ENCODE assay signal across 8 cellular contexts in the genomic region with DNA sequence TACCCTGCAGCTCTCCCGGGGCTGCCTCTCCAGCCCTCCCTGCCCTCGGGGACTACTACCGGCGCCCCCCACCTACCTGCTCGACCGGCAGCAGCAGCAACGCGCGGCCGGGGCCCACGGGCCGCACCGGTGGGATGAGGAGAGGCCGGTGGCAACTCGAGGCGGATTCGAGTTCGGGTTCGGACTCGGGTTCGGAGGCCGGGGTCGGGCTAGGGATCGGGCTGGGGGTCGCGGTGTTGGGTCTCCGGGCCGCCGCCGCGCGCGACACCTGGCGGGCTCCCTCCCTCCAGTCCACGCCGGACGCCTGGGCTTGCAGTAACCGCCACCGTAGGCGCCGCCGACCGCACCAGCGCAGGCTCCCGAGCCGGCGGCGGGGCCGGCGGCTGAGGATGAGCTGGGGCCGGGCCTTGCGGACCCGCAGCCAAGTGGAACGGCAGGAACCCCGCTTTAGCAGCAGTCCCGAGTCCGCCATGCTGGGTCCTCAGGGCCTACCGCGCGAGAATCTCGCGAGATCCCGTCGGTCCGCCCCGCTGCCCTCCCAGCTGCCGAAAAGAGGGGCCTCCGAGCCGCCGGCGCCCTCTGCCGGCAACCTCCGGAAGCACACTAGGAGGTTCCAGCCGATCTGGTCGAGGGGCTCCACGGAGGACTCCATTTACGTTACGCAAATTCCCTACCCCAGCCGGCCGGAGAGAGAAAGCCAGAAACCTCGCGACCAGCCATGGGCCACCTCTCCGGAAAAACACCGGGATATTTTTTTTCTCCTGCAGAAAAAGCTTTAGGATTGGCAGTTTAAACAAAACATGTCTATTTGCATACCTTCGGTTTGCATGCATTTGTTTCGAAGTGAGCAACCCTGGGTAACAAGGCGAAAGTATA. TPM values are rescaled to one million over a fixed set of nuclear protein-coding genes. Genes with fewer than 3 reads are reported as not detected.
A peak's percentile ranks its signal among the peaks of the same experiment; 100 is the strongest.
DNase-seq lines count a peak whose midpoint lies in the region; ATAC-seq, FAIRE-seq and TF ChIP-seq lines count a peak whose summit lies in the region.

A gene (minus strand): TSS at position 483 of the 876 bp plus-strand sequence. CDS start 11 bp downstream, at position 472.

- H3K9me3 ChIP-seq in kidney (ENCODE audit: control insufficient read depth in 1 of 2, low read length in 2 of 2) = no peaks in the 10 kb centered on the region

- TF ChIP-seq CTCF in kidney (IDR thresholded peaks at IDR 0.05; ENCODE audit: borderline replicate concordance, extremely low read depth, insufficient read depth) = peak; percentile 90

- FAIRE-seq in kidney (lab: Jason Lieb, UNC) = no peak

- peak; percentile 99 for DNase-seq in AG20443 (ENCODE audit: low spot score)
- DNase-seq in NCI-H446 (lab: John Stamatoyannopoulos, UW) = peak; percentile 92 to 98
- DNase-seq in cerebellum (ENCODE audit: low spot score) = peak; percentile 94
- peak; percentile 98 for DNase-seq in kidney
- DNase-seq in stimulated activated CD4-positive, alpha-beta T cell treated with anti-CD3 and anti-CD28 coated beads, Interleukin-15, amount 100 ng/mL, for 24 hours = peak; percentile 96

- H3K9ac ChIP-seq in kidney (ENCODE audit: low read length in 2 of 2) = peak within 1 kb of the TSS; percentile 83 to 87

- H3K27ac ChIP-seq in kidney (ENCODE audit: low read depth in 2 of 2, low read length in 2 of 2) = no peak within 1 kb of the TSS

- ATAC-seq in GM19023 (IDR thresholded peaks at IDR 0.05; ENCODE audit: unreplicated experiment) = peak; percentile 86
- peak; percentile 92 for ATAC-seq in HG03280 (IDR thresholded peaks at IDR 0.05; ENCODE audit: unreplicated experiment)
- peak; percentile 98 for ATAC-seq in activated CD4-positive, CD25-positive, alpha-beta regulatory T cell treated with anti-CD3 and anti-CD28 coated beads, Interleukin-2, amount 50 U/mL, for 24 hours

- H3K4me1 ChIP-seq in kidney (ENCODE audit: control insufficient read depth in 1 of 2, insufficient read depth in 1 of 2, low read depth in 1 of 2, low read length in 2 of 2) = peaks cover 7 to 8% of the 10 kb centered on the region in 2 donors

- intact Hi-C loops in kidney (cut with DNase I) = no loop called here

- peaks cover 4 to 8% of the 10 kb centered on the region in 2 donors for H3K36me3 ChIP-seq in kidney (ENCODE audit: control insufficient read depth in 1 of 2, insufficient read depth in 2 of 2, low read length in 2 of 2)

- H3K4me3 ChIP-seq in kidney (ENCODE audit: low read length in 2 of 2) = peak within 1 kb of the TSS; percentile 82 to 84

RNA-seq across cellular contexts. Expression of the gene that starts here (rescaled TPM):
- total RNA-seq in cerebellum (37.0 TPM), kidney (28.7 TPM)
- polyA plus RNA-seq in kidney (ENCODE audit: insufficient read depth, low read depth, low replicate concordance) = 4.3 TPM
